ENCODE assay signal across 10 cellular contexts in genomic region chr3:123719785-123720531, GRCh38.
DNase-seq lines count a peak whose midpoint lies in the region; ATAC-seq, FAIRE-seq and TF ChIP-seq lines count a peak whose summit lies in the region.
"Had no signal": no experiment of that assay in that cellular context is flagged by ENCODE, and none has a peak within 500 bp of the region (broad histone marks: within the 10 kb centered on the region; RNA-seq: fewer than 3 reads in every experiment).

No MANE protein-coding gene starts in this region.

- no peak overlapping the region for H3K4me3 ChIP-seq in Panc1 (ENCODE audit: low read depth in 2 of 2, low read length in 2 of 2)
- H3K4me3 ChIP-seq in endothelial cell of umbilical vein (replicated peaks in 1 of 3; ENCODE audit: insufficient read depth in 1 of 3, low read depth in 1 of 3, low read length in 3 of 3): no peak overlapping the region
- H3K4me3 ChIP-seq in thymus (ENCODE audit: low read length): no peak overlapping the region
- H3K4me3 ChIP-seq: lung had no signal

- no peaks in the 10 kb centered on the region for H3K36me3 ChIP-seq in Panc1 (ENCODE audit: control insufficient read depth, insufficient read depth, low read length)
- H3K36me3 ChIP-seq in endothelial cell of umbilical vein (ENCODE audit: control insufficient read depth in 2 of 2, extremely low read depth in 1 of 2, insufficient read depth in 2 of 2, low read length in 2 of 2): no peaks in the 10 kb centered on the region
- no peaks in the 10 kb centered on the region for H3K36me3 ChIP-seq in thymus (ENCODE audit: control insufficient read depth, insufficient read depth)

- WGBS in thymus: 89% methylated on average over 16 of the region's 16 CpGs

- ATAC-seq in Panc1: peak; percentile 12

- in situ Hi-C loops in Panc1 (cut with HindIII; ENCODE audit: low pct_unique_long_range_greater_than_20kb, low sequenced_read_pairs): no loop called here

- peak; percentile 49 for FAIRE-seq in endothelial cell of umbilical vein (lab: Jason Lieb, UNC)
- FAIRE-seq: colon had no signal

- no peak for DNase-seq in Panc1 (ENCODE audit: low read depth, low spot score)
- no peak for DNase-seq in endothelial cell of umbilical vein (ENCODE audit: low read depth, low spot score)
- DNase-seq in mucosa of gallbladder (ENCODE audit: low spot score): peak; percentile 46
- DNase-seq in NK-92 treated with Interleukin-12 subunit alpha and Interleukin-12 subunit beta, amount 100 ng/mL, for 24 hours (lab: John Stamatoyannopoulos, UW): no peak
- no peak for DNase-seq in activated gamma-delta T cell treated with Interleukin-2 at 50 U/mL for 16 hours
- no peak for DNase-seq in SW 1271 (lab: John Stamatoyannopoulos, UW)

- no peaks in the 10 kb centered on the region for H3K79me2 ChIP-seq in endothelial cell of umbilical vein (ENCODE audit: control insufficient read depth, insufficient read depth, low read length)

- no peak overlapping the region for H3K4me2 ChIP-seq in endothelial cell of umbilical vein (ENCODE audit: insufficient read depth, low read length)

- dilution Hi-C loops in endothelial cell of umbilical vein (cut with MboI; ENCODE audit: extremely low pct_ligation_motif_present, low sequenced_read_pairs): no loop called here

- TF ChIP-seq POLR2A in endothelial cell of umbilical vein (IDR thresholded peaks at IDR 0.05; ENCODE audit: low read depth, low read length): no peak

- CTCF ChIA-PET in Panc1 (lab: Charles Lee) (no interaction called here), endothelial cell of umbilical vein (lab: Charles Lee) (interaction anchor here (0.8 to 8.4 kb wide), 6 partner anchors 8 to 77 kb away, joined by 3 to 199 read pairs (median 12); no protein-coding TSS in a partner anchor)

- H3K27me3 ChIP-seq in Panc1 (ENCODE audit: control insufficient read depth, insufficient read depth, low read length) (no peaks in the 10 kb centered on the region), endothelial cell of umbilical vein (ENCODE audit: control insufficient read depth in 2 of 2, insufficient read depth in 2 of 2, low read length in 2 of 2) (peaks cover 0 to 4% of the 10 kb centered on the region in 2 experiments), thymus (ENCODE audit: control insufficient read depth, insufficient read depth) (no peaks in the 10 kb centered on the region)

- no peak overlapping the region for H2AFZ ChIP-seq in endothelial cell of umbilical vein (ENCODE audit: low read depth, low read length)

- BruUV-seq in Panc1 (replicated peaks; lab: Mats Ljungman, UMichigan) (no TSS peak), endothelial cell of umbilical vein (replicated peaks; lab: Mats Ljungman, UMichigan) (no TSS peak)

- intact Hi-C loops in Panc1 (cut with micrococcal nuclease; ENCODE audit: unreplicated experiment): loop anchor here (10.0 kb wide), 1 partner anchor 265 kb away; no protein-coding TSS in a partner anchor
- intact Hi-C loops in endothelial cell of umbilical vein (cut with micrococcal nuclease): loop anchor here (1.0 kb wide), 3 partner anchors 18 to 78 kb away; no protein-coding TSS in a partner anchor

- no peaks in the 10 kb centered on the region for H3K9me1 ChIP-seq in endothelial cell of umbilical vein (replicated peaks; ENCODE audit: control insufficient read depth, extremely low read depth, insufficient read depth, low read length)

- no peaks in the 10 kb centered on the region for H3K4me1 ChIP-seq in Panc1 (ENCODE audit: control insufficient read depth, insufficient read depth, low read length)
- no peaks in the 10 kb centered on the region for H3K4me1 ChIP-seq in endothelial cell of umbilical vein (ENCODE audit: control insufficient read depth, extremely low read depth, insufficient read depth, low read length)
- no peaks in the 10 kb centered on the region for H3K4me1 ChIP-seq in thymus (ENCODE audit: control insufficient read depth, insufficient read depth, low read length)
- H3K4me1 ChIP-seq: Caco-2 had no signal

- POLR2A ChIA-PET in Panc1 (lab: Charles Lee) (no interaction called here), endothelial cell of umbilical vein (lab: Charles Lee) (no interaction called here)

- H3K9ac ChIP-seq in endothelial cell of umbilical vein (replicated peaks; ENCODE audit: extremely low read depth, insufficient read depth, low read length): no peak overlapping the region

- H3K9me3 ChIP-seq in Panc1 (ENCODE audit: control insufficient read depth, insufficient read depth, low read depth, low read length) (no peaks in the 10 kb centered on the region), endothelial cell of umbilical vein (replicated peaks; ENCODE audit: control insufficient read depth, insufficient read depth, low read length) (no peaks in the 10 kb centered on the region), thymus (ENCODE audit: control insufficient read depth) (no peaks in the 10 kb centered on the region)
- H3K9me3 ChIP-seq: Caco-2 had no signal

- H4K20me1 ChIP-seq in endothelial cell of umbilical vein (replicated peaks; ENCODE audit: control insufficient read depth, extremely low read depth, insufficient read depth, low read length): no peaks in the 10 kb centered on the region

- H3K27ac ChIP-seq in Panc1 (ENCODE audit: low read length) (no peak overlapping the region), endothelial cell of umbilical vein (ENCODE audit: insufficient read depth, low read depth, low read length) (no peak overlapping the region), thymus (ENCODE audit: low read depth) (peak overlapping the region; percentile 60)

- no peak for TF ChIP-seq CTCF in Panc1 (IDR thresholded peaks at IDR 0.05)
- TF ChIP-seq CTCF in endothelial cell of umbilical vein (IDR thresholded peaks at IDR 0.05; ENCODE audit: extremely low read depth in 1 of 2, insufficient read depth in 1 of 2, low read depth in 1 of 2, low read length in 2 of 2): no peak

TF ChIP-seq in endothelial cell of umbilical vein, 7 proteins besides CTCF, POLR2A, EP300 and RAD21:
- TF ChIP-seq FOS (IDR thresholded peaks at IDR 0.05; ENCODE audit: borderline replicate concordance, insufficient read depth, low read length) (no peak), MYC (IDR thresholded peaks at IDR 0.05; ENCODE audit: low read depth, low read length) (no peak), EZH2 (IDR thresholded peaks at IDR 0.05; ENCODE audit: borderline replicate concordance, low read depth, low read length, severe bottlenecking) (no peak), GATA2 (IDR thresholded peaks at IDR 0.05; ENCODE audit: insufficient read depth, insufficient read length, low read depth, low read length) (no peak)
- TF ChIP-seq, protein P1, sequence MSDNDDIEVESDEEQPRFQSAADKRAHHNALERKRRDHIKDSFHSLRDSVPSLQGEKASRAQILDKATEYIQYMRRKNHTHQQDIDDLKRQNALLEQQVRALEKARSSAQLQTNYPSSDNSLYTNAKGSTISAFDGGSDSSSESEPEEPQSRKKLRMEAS (IDR thresholded peaks at IDR 0.05; ENCODE audit: insufficient read depth, insufficient read length): no peak
